Comparison of ENCODE assay signal across 6 cellular contexts in the genomic region with DNA sequence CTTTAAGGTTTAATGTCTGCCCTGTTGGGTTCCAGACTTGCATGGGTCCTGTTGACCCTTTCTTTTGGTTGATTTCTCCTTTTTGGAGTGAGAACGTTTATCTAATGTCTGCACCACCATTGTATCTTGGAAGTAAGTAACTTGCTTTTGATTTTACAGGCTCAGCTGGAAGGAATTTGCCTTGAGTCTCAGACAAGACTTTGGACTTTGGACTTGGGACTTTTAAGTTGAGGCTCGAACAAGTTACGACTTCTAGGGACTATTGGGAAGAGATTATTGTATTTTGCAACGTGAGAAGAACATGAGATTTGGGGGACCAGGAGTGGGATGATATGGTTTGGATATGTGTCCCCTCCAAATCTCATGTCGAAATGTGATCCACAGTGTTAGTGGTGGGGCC.
"Had no signal": no experiment of that assay in that cellular context is flagged by ENCODE, and none has a peak within 500 bp of the region (broad histone marks: within the 10 kb centered on the region; RNA-seq: fewer than 3 reads in every experiment).

No MANE protein-coding gene starts in this region.

- DNase-seq: GM23248, GOT3, HCEC 1CT, IMR-90 had no signal

- H3K27ac ChIP-seq: GM23248 had no signal

- H3K27ac Mint-ChIP-seq: H9 had no signal

- H3K9ac ChIP-seq: GM23248 had no signal

- H3K4me3 ChIP-seq: GM23248, K562 had no signal

- H3K4me3 Mint-ChIP-seq: H9 had no signal

- ATAC-seq: K562 had no signal
